8 cellular contexts compared by ENCODE assay signal in genomic region chr7:7681191-7681935, GRCh38. TPM values are rescaled to one million over a fixed set of nuclear protein-coding genes. Genes with fewer than 3 reads are reported as not detected.
DNase-seq lines count a peak whose midpoint lies in the region; ATAC-seq and TF ChIP-seq lines count a peak whose summit lies in the region.

No MANE protein-coding gene starts in this region.

- peaks cover 14% of the 10 kb centered on the region for H3K4me1 ChIP-seq in Panc1 (ENCODE audit: control insufficient read depth, insufficient read depth, low read length)

- in situ Hi-C loops in G401 (cut with HindIII; ENCODE audit: low sequenced_read_pairs) = no loop called here
- in situ Hi-C loops in Panc1 (cut with HindIII; ENCODE audit: low pct_unique_long_range_greater_than_20kb, low sequenced_read_pairs) = no loop called here

- H3K27me3 ChIP-seq in Panc1 (ENCODE audit: control insufficient read depth, insufficient read depth, low read length) = no peaks in the 10 kb centered on the region

- H3K36me3 ChIP-seq in Panc1 (ENCODE audit: control insufficient read depth, insufficient read depth, low read length) = no peaks in the 10 kb centered on the region

- H3K4me3 ChIP-seq in Panc1 (ENCODE audit: low read depth in 2 of 2, low read length in 2 of 2) = no peak overlapping the region

- intact Hi-C loops in Panc1 (cut with micrococcal nuclease; ENCODE audit: unreplicated experiment) = loop anchor here (5.0 to 10.0 kb wide), 3 partner anchors 81 to 536 kb away; no protein-coding TSS in a partner anchor

- peak; percentile 93 for DNase-seq in G401 (ENCODE audit: low spot score)
- DNase-seq in LHCN-M2 (ENCODE audit: low read depth) = peak; percentile 76
- DNase-seq in Panc1 (ENCODE audit: low read depth, low spot score) = peak; percentile 85
- DNase-seq in brain pericyte (ENCODE audit: low read depth, low spot score) = peak; percentile 43
- DNase-seq in iris pigment epithelial cell (ENCODE audit: low read depth) = peak; percentile 65
- DNase-seq in stimulated activated CD4-positive, alpha-beta T cell treated with anti-CD3 and anti-CD28 coated beads, Interleukin-4, amount 100 ng/mL, for 24 hours = peak; percentile 54
- no peak for DNase-seq in GM19240 (ENCODE audit: insufficient read length, low spot score)

- TF ChIP-seq CTCF in Panc1 (IDR thresholded peaks at IDR 0.05) = peak; percentile 75; the same call in 1 of the 2 replicates

- BruUV-seq in Panc1 (replicated peaks; lab: Mats Ljungman, UMichigan) = no TSS peak

- ATAC-seq in GM21526 (IDR thresholded peaks at IDR 0.05; ENCODE audit: low FRiP score, unreplicated experiment) (peak; percentile 83), Panc1 (peak; percentile 95)

- CTCF ChIA-PET in Panc1 (lab: Charles Lee) = interaction anchor here (0.6 to 2.1 kb wide), 7 partner anchors 45 to 615 kb away, joined by 3 to 10 read pairs (median 4); no protein-coding TSS in a partner anchor

- POLR2A ChIA-PET in Panc1 (lab: Charles Lee) = interaction anchor here (0.6 kb wide), 2 partner anchors 34 to 389 kb away, joined by 3 to 4 read pairs; no protein-coding TSS in a partner anchor

- H3K27ac ChIP-seq in Panc1 (ENCODE audit: low read length) = peak overlapping the region; percentile 39; the same call in 1 of the 2 replicates

- no peaks in the 10 kb centered on the region for H3K9me3 ChIP-seq in Panc1 (ENCODE audit: control insufficient read depth, insufficient read depth, low read depth, low read length)

RNA-seq across cellular contexts. Expression of gene RPA3, which starts 37.0 kb away (rescaled TPM):
- total RNA-seq in G401 (2014; rRNA removed; shearing (Covaris generic)) = 123 and 170 TPM in 2 replicates
- total RNA-seq in LHCN-M2 (2014; rRNA removed) (65.5 and 67.5 TPM in 2 replicates), Panc1 (2021; ENCODE audit: unreplicated experiment) (93.5 TPM)
- polyA plus RNA-seq in LHCN-M2 (2012) = 90.5 TPM
- polyA plus RNA-seq in Panc1 (2012; ENCODE audit: insufficient read length) = 49.1 TPM

RNA-seq across cellular contexts. Expression of gene UMAD1, which starts 40.8 kb away (rescaled TPM):
- 29.3 and 42.3 TPM in 2 replicates for total RNA-seq in G401 (2014; rRNA removed; shearing (Covaris generic))
- 22.8 and 25.1 TPM in 2 replicates for total RNA-seq in LHCN-M2 (2014; rRNA removed)
- polyA plus RNA-seq in LHCN-M2 (2012) = 6.4 TPM
- total RNA-seq in Panc1 (2021; ENCODE audit: unreplicated experiment) = 19.9 TPM
- polyA plus RNA-seq in Panc1 (2012; ENCODE audit: insufficient read length) = 18.2 TPM
